Comparison of ENCODE assay signal across 1 cellular context in genomic region chr17:66337866-66338472, GRCh38.
TF ChIP-seq lines count a peak whose summit lies in the region.

No MANE protein-coding gene starts in this region.

TF ChIP-seq in HEK293, 187 proteins besides CTCF, POLR2A, EP300 and RAD21 (continued from another document):
- TF ChIP-seq, protein P1, sequence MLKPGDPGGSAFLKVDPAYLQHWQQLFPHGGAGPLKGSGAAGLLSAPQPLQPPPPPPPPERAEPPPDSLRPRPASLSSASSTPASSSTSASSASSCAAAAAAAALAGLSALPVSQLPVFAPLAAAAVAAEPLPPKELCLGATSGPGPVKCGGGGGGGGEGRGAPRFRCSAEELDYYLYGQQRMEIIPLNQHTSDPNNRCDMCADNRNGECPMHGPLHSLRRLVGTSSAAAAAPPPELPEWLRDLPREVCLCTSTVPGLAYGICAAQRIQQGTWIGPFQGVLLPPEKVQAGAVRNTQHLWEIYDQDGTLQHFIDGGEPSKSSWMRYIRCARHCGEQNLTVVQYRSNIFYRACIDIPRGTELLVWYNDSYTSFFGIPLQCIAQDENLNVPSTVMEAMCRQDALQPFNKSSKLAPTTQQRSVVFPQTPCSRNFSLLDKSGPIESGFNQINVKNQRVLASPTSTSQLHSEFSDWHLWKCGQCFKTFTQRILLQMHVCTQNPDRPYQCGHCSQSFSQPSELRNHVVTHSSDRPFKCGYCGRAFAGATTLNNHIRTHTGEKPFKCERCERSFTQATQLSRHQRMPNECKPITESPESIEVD (tag by site-specific recombination; IDR thresholded peaks at IDR 0.05): peak; percentile 54; the same call in 1 of the 2 replicates
- no peak for TF ChIP-seq HOXD13 (CRISPR knock-in tag; IDR thresholded peaks at IDR 0.05; ENCODE audit: borderline replicate concordance)
- TF ChIP-seq WT1 (tag by site-specific recombination; IDR thresholded peaks at IDR 0.05): no peak
TF ChIP-seq in HEK293: peak in this region for 2.
